16 cellular contexts compared by ENCODE assay signal in the genomic region with DNA sequence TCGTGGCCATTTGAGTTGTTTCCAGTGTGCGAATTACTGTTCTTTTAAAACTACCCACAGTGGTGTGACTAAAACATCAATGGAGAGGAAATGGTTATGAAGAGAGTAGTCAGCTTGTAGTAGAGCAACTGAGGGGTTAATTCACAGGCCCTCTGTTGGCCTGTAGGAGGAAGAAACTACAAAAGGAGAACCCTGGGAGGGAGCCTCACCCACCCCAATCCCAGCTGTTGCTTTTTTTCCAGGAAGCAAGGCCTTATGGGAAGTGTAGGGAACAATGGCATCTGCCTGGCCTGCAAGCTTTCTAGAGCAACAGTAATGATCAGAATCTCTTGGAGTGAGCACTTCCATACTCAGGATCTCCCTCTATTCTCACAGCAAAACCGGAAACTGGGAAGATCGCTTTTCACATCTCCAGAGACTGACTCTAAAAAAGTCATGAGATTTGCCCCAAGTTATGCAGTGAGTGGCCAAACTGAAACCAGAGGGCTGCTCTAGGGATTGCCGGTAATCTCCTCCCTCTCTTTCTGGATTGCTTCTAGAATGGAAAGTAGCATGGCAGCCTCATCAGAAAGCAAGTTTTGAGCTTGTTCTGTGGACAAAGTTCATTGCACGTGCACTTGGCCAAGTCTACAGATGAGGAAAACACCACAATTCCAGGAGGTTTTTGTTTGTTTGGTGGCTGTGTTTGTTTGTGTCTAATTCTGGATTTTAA.
A peak's percentile ranks its signal among the peaks of the same experiment; 100 is the strongest.
DNase-seq lines count a peak whose midpoint lies in the region; ATAC-seq, FAIRE-seq and TF ChIP-seq lines count a peak whose summit lies in the region.
"Had no signal": no experiment of that assay in that cellular context is flagged by ENCODE, and none has a peak within 500 bp of the region (broad histone marks: within the 10 kb centered on the region; RNA-seq: fewer than 3 reads in every experiment).

No MANE protein-coding gene starts in this region.

- no peaks in the 10 kb centered on the region for H3K9me2 ChIP-seq in hepatocyte (replicated peaks; ENCODE audit: insufficient read depth)

- H3K9ac ChIP-seq in HepG2 (ENCODE audit: insufficient read depth, low read depth, low read length) = no peak overlapping the region

- no peaks in the 10 kb centered on the region for H3K9me3 ChIP-seq in HepG2 (ENCODE audit: low read length)
- H3K9me3 ChIP-seq in right lobe of liver = no peaks in the 10 kb centered on the region
- no peaks in the 10 kb centered on the region for H3K9me3 ChIP-seq in hepatocyte (ENCODE audit: low read depth)
- H3K9me3 ChIP-seq in left lung = no peaks in the 10 kb centered on the region
- H3K9me3 ChIP-seq: esophagus muscularis mucosa, tibial nerve had no signal

- CTCF ChIA-PET in HepG2 (lab: Yijun Ruan, JAX; ENCODE audit: low intra/inter-chr PET ratio, low total read pairs) = no interaction called here

- DNase-seq in HepG2 (ENCODE audit: low spot score) (peak; percentile 12), right lobe of liver (no peak), SW480 (ENCODE audit: low spot score) (peak; percentile 1), hepatocyte (ENCODE audit: low spot score) (no peak), left lung (no peak), occipital lobe (lab: John Stamatoyannopoulos, UW) (no peak)
- DNase-seq in effector memory CD8-positive, alpha-beta T cell = no peak
- DNase-seq: activated effector memory CD4-positive, alpha-beta T cell treated with Interleukin-2 at 50 U/mL for 16 hours; amygdala; GF-D8; stimulated activated CD4-positive, alpha-beta T cell treated with anti-CD3 and anti-CD28 coated beads, Interleukin-4, amount 100 ng/mL, for 4 hours had no signal

- no peaks in the 10 kb centered on the region for H3K36me3 Mint-ChIP-seq in effector memory CD8-positive, alpha-beta T cell (ENCODE audit: insufficient read depth)

- H2AFZ ChIP-seq in HepG2 (ENCODE audit: low read length) (no peak overlapping the region), hepatocyte (no peak overlapping the region)

- TF ChIP-seq CTCF in HepG2 (CRISPR knock-in tag; IDR thresholded peaks at IDR 0.05) = no peak
- no peak for TF ChIP-seq CTCF in right lobe of liver (IDR thresholded peaks at IDR 0.05)
- no peak for TF ChIP-seq CTCF in hepatocyte (IDR thresholded peaks at IDR 0.05; ENCODE audit: poor library complexity)
- TF ChIP-seq CTCF in left lung (IDR thresholded peaks at IDR 0.05) = no peak

- no peak overlapping the region for H3K27ac ChIP-seq in HepG2 (ENCODE audit: extremely low read length, insufficient read depth, low read length)
- H3K27ac ChIP-seq in right lobe of liver = no peak overlapping the region
- peak overlapping the region; percentile 12 for H3K27ac ChIP-seq in hepatocyte
- H3K27ac ChIP-seq in left lung = no peak overlapping the region
- H3K27ac ChIP-seq: esophagus muscularis mucosa, tibial nerve had no signal

- no peak overlapping the region for H3K4me3 Mint-ChIP-seq in effector memory CD8-positive, alpha-beta T cell
- H3K4me3 Mint-ChIP-seq: nephron had no signal

- intact Hi-C loops in HepG2 (cut with micrococcal nuclease; ENCODE audit: unreplicated experiment) = no loop called here
- intact Hi-C loops in right lobe of liver (cut with DNase I) = no loop called here
- intact Hi-C loops in left lung (cut with DNase I) = no loop called here

- in situ Hi-C loops in HepG2 (cut with HindIII; ENCODE audit: extremely low pct_ligation_motif_present, low pct_unique_long_range_greater_than_20kb) = no loop called here

- H3K36me3 ChIP-seq in HepG2 (replicated peaks in 1 of 2; ENCODE audit: control insufficient read depth in 1 of 2, insufficient read depth in 2 of 2, low read length in 2 of 2) = no peaks in the 10 kb centered on the region
- no peaks in the 10 kb centered on the region for H3K36me3 ChIP-seq in right lobe of liver
- H3K36me3 ChIP-seq in hepatocyte (replicated peaks; ENCODE audit: insufficient read depth, low read depth) = no peaks in the 10 kb centered on the region
- H3K36me3 ChIP-seq in left lung = no peaks in the 10 kb centered on the region
- H3K36me3 ChIP-seq: esophagus muscularis mucosa, tibial nerve had no signal

- peaks cover 1 to 5% of the 10 kb centered on the region in 2 donors for H3K4me1 Mint-ChIP-seq in effector memory CD8-positive, alpha-beta T cell (ENCODE audit: low read depth in 2 of 2)

- H3K4me2 ChIP-seq in HepG2 (ENCODE audit: low read depth, low read length) = no peak overlapping the region
- no peak overlapping the region for H3K4me2 ChIP-seq in hepatocyte

- no peaks in the 10 kb centered on the region for H3K27me3 Mint-ChIP-seq in effector memory CD8-positive, alpha-beta T cell

- no peak for FAIRE-seq in HepG2 (lab: Jason Lieb, UNC)

- H3K4me3 ChIP-seq in HepG2 (replicated peaks in 1 of 3; ENCODE audit: insufficient read depth in 1 of 3, low read depth in 2 of 3, low read length in 3 of 3) = no peak overlapping the region
- H3K4me3 ChIP-seq in right lobe of liver = no peak overlapping the region
- H3K4me3 ChIP-seq in hepatocyte = no peak overlapping the region
- H3K4me3 ChIP-seq in left lung = no peak overlapping the region
- H3K4me3 ChIP-seq: esophagus muscularis mucosa, tibial nerve had no signal

- TF ChIP-seq POLR2A in HepG2 (IDR thresholded peaks at IDR 0.05; ENCODE audit: insufficient read depth in 1 of 2, low read depth in 2 of 2, low read length in 2 of 2) (no peak), right lobe of liver (IDR thresholded peaks at IDR 0.05) (no peak)

- POLR2A ChIA-PET in HepG2 (lab: Yijun Ruan, JAX) = no interaction called here

- TF ChIP-seq EP300 in HepG2 (IDR thresholded peaks at IDR 0.05; ENCODE audit: low read depth in 2 of 2, low read length in 2 of 2) (no peak), HepG2 (CRISPR knock-in tag; IDR thresholded peaks at IDR 0.05; ENCODE audit: borderline replicate concordance) (no peak)

- BruUV-seq in HepG2 (replicated peaks; lab: Mats Ljungman, UMichigan) = no TSS peak

- no peaks in the 10 kb centered on the region for H3K79me2 ChIP-seq in HepG2 (ENCODE audit: insufficient read depth, low read length)
- no peaks in the 10 kb centered on the region for H3K79me2 ChIP-seq in hepatocyte

- no peaks in the 10 kb centered on the region for H4K20me1 ChIP-seq in HepG2 (ENCODE audit: insufficient read depth, low read length)
- H4K20me1 ChIP-seq in hepatocyte (ENCODE audit: insufficient read depth, poor library complexity, severe bottlenecking) = no peaks in the 10 kb centered on the region

- no peaks in the 10 kb centered on the region for H3K27me3 ChIP-seq in HepG2 (ENCODE audit: control insufficient read depth in 1 of 2, insufficient read depth in 2 of 2, low read length in 2 of 2)
- no peaks in the 10 kb centered on the region for H3K27me3 ChIP-seq in right lobe of liver
- peaks cover 5% of the 10 kb centered on the region for H3K27me3 ChIP-seq in hepatocyte
- no peaks in the 10 kb centered on the region for H3K27me3 ChIP-seq in left lung
- H3K27me3 ChIP-seq: tibial nerve had no signal

- no peak for TF ChIP-seq RAD21 in HepG2 (CRISPR knock-in tag; IDR thresholded peaks at IDR 0.05)

- H3K4me1 ChIP-seq in HepG2 (ENCODE audit: insufficient read depth, low read length) (peaks cover 37% of the 10 kb centered on the region), right lobe of liver (no peaks in the 10 kb centered on the region), hepatocyte (ENCODE audit: insufficient read depth) (no peaks in the 10 kb centered on the region), left lung (no peaks in the 10 kb centered on the region)
- H3K4me1 ChIP-seq: esophagus muscularis mucosa, tibial nerve had no signal

- ATAC-seq in HepG2 = no peak
- no peak for ATAC-seq in right lobe of liver
- ATAC-seq in HG03135 (IDR thresholded peaks at IDR 0.05; ENCODE audit: unreplicated experiment) = no peak
- ATAC-seq in left lung = no peak
- ATAC-seq in effector memory CD8-positive, alpha-beta T cell (replicated peaks) = no peak
- ATAC-seq: sciatic nerve had no signal

- WGBS in HepG2 (ENCODE audit: low lambda C conversion rate) = 86% methylated on average over 6 of the region's 6 CpGs
- WGBS in right lobe of liver (ENCODE audit: insufficient coverage, low coverage, low lambda C conversion rate, missing lambda C conversion rate) = 74% methylated on average over 6 of the region's 6 CpGs
- 88% methylated on average over 6 of the region's 6 CpGs for WGBS in hepatocyte (ENCODE audit: low lambda C conversion rate, missing lambda C conversion rate)

- no peak overlapping the region for H3K27ac Mint-ChIP-seq in effector memory CD8-positive, alpha-beta T cell

- no peaks in the 10 kb centered on the region for H3K9me3 Mint-ChIP-seq in effector memory CD8-positive, alpha-beta T cell
- H3K9me3 Mint-ChIP-seq: nephron had no signal

TF ChIP-seq in HepG2, 621 proteins besides CTCF, POLR2A, EP300 and RAD21 (continues in another document):
- TF ChIP-seq SCMH1 (CRISPR knock-in tag; IDR thresholded peaks at IDR 0.05; ENCODE audit: borderline replicate concordance) = no peak
- no peak for TF ChIP-seq NR1H2 (CRISPR knock-in tag; IDR thresholded peaks at IDR 0.05; ENCODE audit: borderline replicate concordance, low read depth)
- no peak for TF ChIP-seq RFX5 (IDR thresholded peaks at IDR 0.05; ENCODE audit: low read depth, low read length)

Comparison
In these comparisons a context has a peak if more than half of its experiments do, and no peak if none do; other contexts are left out.
1. DNase-seq: peak in HepG2 (single experiment) and SW480 (single experiment); none in right lobe of liver (0 of 3), hepatocyte (single experiment), left lung (0 of 2), occipital lobe (single experiment) and effector memory CD8-positive, alpha-beta T cell (0 of 3).